ENCODE assay signal across 1 cellular context in genomic region chr2:158529379-158530110, GRCh38.
TF ChIP-seq lines count a peak whose summit lies in the region.

No MANE protein-coding gene starts in this region.

TF ChIP-seq in GM12891, 5 proteins besides CTCF, POLR2A, EP300 and RAD21:
- no peak for TF ChIP-seq TAF1 (IDR thresholded peaks at IDR 0.05; ENCODE audit: low read depth, low read length)
- TF ChIP-seq POLR2AphosphoS5 (IDR thresholded peaks at IDR 0.05; ENCODE audit: low read depth, low read length) = no peak
- no peak for TF ChIP-seq PAX5 (IDR thresholded peaks at IDR 0.05; ENCODE audit: insufficient read depth, low read length, severe bottlenecking)
- TF ChIP-seq POU2F2 (IDR thresholded peaks at IDR 0.05; ENCODE audit: low read depth, low read length) = no peak
- no peak for TF ChIP-seq SPI1 (IDR thresholded peaks at IDR 0.05; ENCODE audit: low read depth, low read length)
